ENCODE assay signal across 14 cellular contexts in the genomic region with DNA sequence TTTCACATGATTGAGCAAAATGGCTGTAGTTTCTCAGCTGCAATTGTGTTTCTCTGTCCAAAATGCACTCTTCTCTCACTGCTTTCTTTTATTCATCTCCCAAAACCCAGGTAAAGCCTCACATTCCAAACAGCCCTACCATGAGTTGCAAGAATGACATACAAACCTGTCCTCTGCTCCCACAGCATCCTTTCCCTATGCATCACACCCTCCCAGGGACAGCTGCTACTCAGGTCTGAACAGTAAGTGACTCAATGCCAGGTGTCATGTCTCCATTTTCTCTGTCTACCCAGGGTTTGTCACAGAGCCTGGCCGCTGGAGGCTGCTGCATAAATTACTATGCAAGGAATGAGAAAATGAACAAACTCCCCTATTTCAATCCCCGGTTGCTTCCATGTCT.
DNase-seq lines count a peak whose midpoint lies in the region; ATAC-seq and TF ChIP-seq lines count a peak whose summit lies in the region.
"Had no signal": no experiment of that assay in that cellular context is flagged by ENCODE, and none has a peak within 500 bp of the region (broad histone marks: within the 10 kb centered on the region; RNA-seq: fewer than 3 reads in every experiment).

No MANE protein-coding gene starts in this region.

- H3K9me3 ChIP-seq in mammary epithelial cell (replicated peaks; ENCODE audit: insufficient read depth, low read length) (no peaks in the 10 kb centered on the region), breast epithelium (no peaks in the 10 kb centered on the region)
- H3K9me3 ChIP-seq: HAP-1 had no signal

- H3K36me3 Mint-ChIP-seq in activated CD8-positive, alpha-beta T cell treated with anti-CD3 and anti-CD28 coated beads, Interleukin-2, amount 10 ng/mL, durations not matched to agents 7 days and 5 days (ENCODE audit: low read depth), result no peaks in the 10 kb centered on the region
- H3K36me3 Mint-ChIP-seq: CD4-positive, CD25-positive, alpha-beta regulatory T cell had no signal

- no peaks in the 10 kb centered on the region for H3K4me1 Mint-ChIP-seq in activated CD8-positive, alpha-beta T cell treated with anti-CD3 and anti-CD28 coated beads, Interleukin-2, amount 10 ng/mL, durations not matched to agents 7 days and 5 days (ENCODE audit: low read depth)
- H3K4me1 Mint-ChIP-seq: CD4-positive, CD25-positive, alpha-beta regulatory T cell had no signal

- no peaks in the 10 kb centered on the region for H3K27me3 Mint-ChIP-seq in activated CD8-positive, alpha-beta T cell treated with anti-CD3 and anti-CD28 coated beads, Interleukin-2, amount 10 ng/mL, durations not matched to agents 7 days and 5 days (ENCODE audit: low read depth)
- H3K27me3 Mint-ChIP-seq: CD4-positive, CD25-positive, alpha-beta regulatory T cell had no signal

- H3K27ac Mint-ChIP-seq in activated CD8-positive, alpha-beta T cell treated with anti-CD3 and anti-CD28 coated beads, Interleukin-2, amount 10 ng/mL, durations not matched to agents 7 days and 5 days, result no peak overlapping the region
- H3K27ac Mint-ChIP-seq: CD4-positive, CD25-positive, alpha-beta regulatory T cell had no signal

- no peak overlapping the region for H3K27ac ChIP-seq in mammary epithelial cell (ENCODE audit: insufficient read depth, low read depth, low read length)
- H3K27ac ChIP-seq in breast epithelium, result no peak overlapping the region
- H3K27ac ChIP-seq: BLaER1 treated with 17β-estradiol and CSF1 and Interleukin-3, amounts not matched to agents 10 nM and 100 nM had no signal

- no peak for ATAC-seq in activated CD8-positive, alpha-beta T cell treated with anti-CD3 and anti-CD28 coated beads, Interleukin-2, amount 10 ng/mL, durations not matched to agents 7 days and 5 days
- no peak for ATAC-seq in HG02885 (IDR thresholded peaks at IDR 0.05; ENCODE audit: poor library complexity, unreplicated experiment)

- WGBS in mammary epithelial cell (ENCODE audit: low coverage, missing lambda C conversion rate), result 71% methylated on average over 2 of the region's 2 CpGs

- H3K9ac ChIP-seq in mammary epithelial cell (ENCODE audit: insufficient read depth, low read length), result no peak overlapping the region
- H3K9ac ChIP-seq: BLaER1 treated with 17β-estradiol and CSF1 and Interleukin-3, amounts not matched to agents 10 nM and 100 nM had no signal

- H3K4me1 ChIP-seq in mammary epithelial cell (ENCODE audit: insufficient read depth, low read length) (no peaks in the 10 kb centered on the region), breast epithelium (no peaks in the 10 kb centered on the region)
- H3K4me1 ChIP-seq: BLaER1 treated with 17β-estradiol and CSF1 and Interleukin-3, amounts not matched to agents 10 nM and 100 nM; HAP-1 had no signal

- peak; percentile 62 for DNase-seq in mammary epithelial cell
- no peak for DNase-seq in breast epithelium (ENCODE audit: low spot score in 2 of 2)
- peak; percentile 33 for DNase-seq in NCI-H69 (lab: John Stamatoyannopoulos, UW)
- peak; percentile 41 for DNase-seq in kidney tubule cell (ENCODE audit: low spot score)
- DNase-seq in medulla oblongata (ENCODE audit: extremely low spot score), result no peak
- no peak for DNase-seq in activated CD8-positive, alpha-beta T cell treated with anti-CD3 and anti-CD28 coated beads, Interleukin-2, amount 10 ng/mL, durations not matched to agents 7 days and 5 days
- DNase-seq: ACHN; CD4-positive, CD25-positive, alpha-beta regulatory T cell; DMS53; GF-D8; GOT3 had no signal

- no peak overlapping the region for H3K4me3 Mint-ChIP-seq in activated CD8-positive, alpha-beta T cell treated with anti-CD3 and anti-CD28 coated beads, Interleukin-2, amount 10 ng/mL, durations not matched to agents 7 days and 5 days
- H3K4me3 Mint-ChIP-seq: CD4-positive, CD25-positive, alpha-beta regulatory T cell had no signal

- CTCF ChIA-PET in mammary epithelial cell (lab: Charles Lee; ENCODE audit: low non-redundant PET), result no interaction called here
- CTCF ChIA-PET in activated CD8-positive, alpha-beta T cell treated with anti-CD3 and anti-CD28 coated beads, Interleukin-2, amount 10 ng/mL, durations not matched to agents 7 days and 5 days (lab: Charles Lee), result no interaction called here

- H3K36me3 ChIP-seq in mammary epithelial cell (ENCODE audit: insufficient read depth, low read length), result no peaks in the 10 kb centered on the region
- H3K36me3 ChIP-seq in breast epithelium, result no peaks in the 10 kb centered on the region
- H3K36me3 ChIP-seq: BLaER1 treated with 17β-estradiol and CSF1 and Interleukin-3, amounts not matched to agents 10 nM and 100 nM; HAP-1 had no signal

- intact Hi-C loops in mammary epithelial cell (cut with micrococcal nuclease), result no loop called here
- intact Hi-C loops in breast epithelium (cut with DNase I; ENCODE audit: low total_unique reads), result no loop called here

- no peaks in the 10 kb centered on the region for H3K9me3 Mint-ChIP-seq in activated CD8-positive, alpha-beta T cell treated with anti-CD3 and anti-CD28 coated beads, Interleukin-2, amount 10 ng/mL, durations not matched to agents 7 days and 5 days (ENCODE audit: insufficient read depth)

- dilution Hi-C loops in mammary epithelial cell (cut with HindIII; ENCODE audit: low sequenced_read_pairs), result no loop called here

- no peak for TF ChIP-seq POLR2A in breast epithelium (IDR thresholded peaks at IDR 0.05)

- in situ Hi-C loops in mammary epithelial cell (cut with MboI; ENCODE audit: low sequenced_read_pairs in 2 of 2), result no loop called here

- H3K27me3 ChIP-seq in mammary epithelial cell (ENCODE audit: insufficient read depth, low read length), result no peaks in the 10 kb centered on the region
- H3K27me3 ChIP-seq in breast epithelium, result no peaks in the 10 kb centered on the region
- H3K27me3 ChIP-seq: BLaER1 treated with 17β-estradiol and CSF1 and Interleukin-3, amounts not matched to agents 10 nM and 100 nM had no signal

- no peak overlapping the region for H3K4me2 ChIP-seq in mammary epithelial cell (ENCODE audit: insufficient read depth, low read depth, low read length)
- H3K4me2 ChIP-seq: BLaER1 treated with 17β-estradiol and CSF1 and Interleukin-3, amounts not matched to agents 10 nM and 100 nM had no signal

- TF ChIP-seq CTCF in mammary epithelial cell (conservative IDR thresholded peaks at IDR 0.05 in 1 of 2, IDR thresholded peaks at IDR 0.05 in 1 of 2; ENCODE audit: extremely low read depth in 1 of 2, insufficient read depth in 1 of 2, low read depth in 1 of 2, low read length in 2 of 2), result no peak
- no peak for TF ChIP-seq CTCF in breast epithelium (IDR thresholded peaks at IDR 0.05)

- POLR2A ChIA-PET in activated CD8-positive, alpha-beta T cell treated with anti-CD3 and anti-CD28 coated beads, Interleukin-2, amount 10 ng/mL, durations not matched to agents 7 days and 5 days (lab: Charles Lee), result no interaction called here

- BruUV-seq in mammary epithelial cell (replicated peaks; lab: Mats Ljungman, UMichigan), result no TSS peak

- no peak overlapping the region for H2AFZ ChIP-seq in mammary epithelial cell (ENCODE audit: low read depth, low read length)

- H3K79me2 ChIP-seq in mammary epithelial cell (ENCODE audit: insufficient read depth, low read length), result peaks cover 23% of the 10 kb centered on the region

- H3K4me3 ChIP-seq in mammary epithelial cell (replicated peaks in 1 of 3; ENCODE audit: insufficient read depth in 1 of 3, low read depth in 2 of 3, low read length in 3 of 3), result no peak overlapping the region
- no peak overlapping the region for H3K4me3 ChIP-seq in breast epithelium
- H3K4me3 ChIP-seq: BLaER1 treated with 17β-estradiol and CSF1 and Interleukin-3, amounts not matched to agents 10 nM and 100 nM; HAP-1 had no signal

- H4K20me1 ChIP-seq in mammary epithelial cell (ENCODE audit: insufficient read depth, low read length), result no peaks in the 10 kb centered on the region
- H4K20me1 ChIP-seq: BLaER1 treated with 17β-estradiol and CSF1 and Interleukin-3, amounts not matched to agents 10 nM and 100 nM had no signal

Comparison
In these comparisons a context has a peak if more than half of its experiments do, and no peak if none do; other contexts are left out.
1. DNase-seq: peak in mammary epithelial cell (single experiment), NCI-H69 (single experiment) and kidney tubule cell (single experiment); none in breast epithelium (0 of 2), medulla oblongata (single experiment) and activated CD8-positive, alpha-beta T cell treated with anti-CD3 and anti-CD28 coated beads, Interleukin-2, amount 10 ng/mL, durations not matched to agents 7 days and 5 days (single experiment).